Comparison of ENCODE assay signal across 13 cellular contexts in the genomic region with DNA sequence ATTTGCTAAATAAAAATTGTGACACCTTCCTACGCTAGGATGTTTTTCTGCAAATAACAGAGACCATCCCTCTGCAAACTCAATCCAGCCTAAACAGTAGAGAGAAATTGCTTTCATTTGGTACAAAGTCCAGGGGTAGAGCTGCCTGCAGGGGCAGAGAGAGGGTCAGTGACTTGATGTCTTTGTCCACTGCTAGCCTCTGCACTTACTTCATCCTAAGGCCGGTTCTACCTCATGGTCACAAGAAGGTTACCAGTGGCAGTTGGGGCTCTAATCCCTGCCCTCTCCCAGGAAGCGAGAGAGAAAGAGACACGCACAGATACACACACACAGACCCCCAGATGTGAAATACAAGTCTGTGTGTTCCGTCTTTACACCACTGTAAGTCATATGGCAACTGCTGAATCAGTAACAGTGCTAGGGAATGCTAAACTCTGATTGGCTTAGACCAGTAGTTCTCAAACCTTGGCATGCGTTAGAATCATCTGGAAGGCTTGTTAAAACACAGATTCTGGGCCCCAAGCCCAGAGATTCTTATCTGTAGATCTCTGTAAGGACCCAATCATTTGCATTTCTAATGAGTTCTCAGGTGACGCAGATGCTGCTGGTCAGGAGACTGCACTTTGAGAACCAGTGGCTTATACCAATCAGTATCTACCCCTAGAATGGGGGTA. TPM values are rescaled to one million over a fixed set of nuclear protein-coding genes. Genes with fewer than 3 reads are reported as not detected.
DNase-seq lines count a peak whose midpoint lies in the region; ATAC-seq, FAIRE-seq and TF ChIP-seq lines count a peak whose summit lies in the region.
"Had no signal": no experiment of that assay in that cellular context is flagged by ENCODE, and none has a peak within 500 bp of the region (broad histone marks: within the 10 kb centered on the region; RNA-seq: fewer than 3 reads in every experiment).

No MANE protein-coding gene starts in this region.

- no peak for TF ChIP-seq EP300 in HepG2 (IDR thresholded peaks at IDR 0.05; ENCODE audit: low read depth in 2 of 2, low read length in 2 of 2)
- no peak for TF ChIP-seq EP300 in HepG2 (CRISPR knock-in tag; IDR thresholded peaks at IDR 0.05; ENCODE audit: borderline replicate concordance)
- no peak for TF ChIP-seq EP300 in K562 (IDR thresholded peaks at IDR 0.05; ENCODE audit: low read length)

- intact Hi-C loops in HepG2 (cut with micrococcal nuclease; ENCODE audit: unreplicated experiment): no loop called here
- intact Hi-C loops in right lobe of liver (cut with DNase I): no loop called here
- intact Hi-C loops in K562 (cut with micrococcal nuclease): loop anchor here (1.0 to 10.0 kb wide), 2 partner anchors 149 to 206 kb away; no protein-coding TSS in a partner anchor
- intact Hi-C loops in left colon (cut with DNase I, micrococcal nuclease): loop anchor here in 1 of 2 donors (5.0 kb wide), 1 partner anchor 47 kb away; no protein-coding TSS in a partner anchor

- H4K20me1 ChIP-seq in HepG2 (ENCODE audit: insufficient read depth, low read length) (no peaks in the 10 kb centered on the region), K562 (replicated peaks; ENCODE audit: control insufficient read depth, insufficient read depth, low read length) (0 out of 2 replicates have a peak, but pooled peaks cover 4% of the 10 kb centered on the region)
- H4K20me1 ChIP-seq: BLaER1 had no signal

- CTCF ChIA-PET in HepG2 (lab: Yijun Ruan, JAX; ENCODE audit: low intra/inter-chr PET ratio, low total read pairs) (interaction anchor here (1.4 to 2.0 kb wide), 3 partner anchors 31 to 208 kb away, joined by 5 to 7 read pairs (median 5); no protein-coding TSS in a partner anchor), K562 (lab: Yijun Ruan, JAX; ENCODE audit: low intra/inter-chr PET ratio) (interaction anchor here (0.5 to 2.0 kb wide), 5 partner anchors 31 to 207 kb away, joined by 4 to 22 read pairs (median 5); no protein-coding TSS in a partner anchor)

- H3K4me2 ChIP-seq in HepG2 (ENCODE audit: low read depth, low read length) (peak overlapping the region; percentile 43), K562 (ENCODE audit: insufficient read depth, low read length) (no peak overlapping the region)

- H3K36me3 ChIP-seq in HepG2 (replicated peaks in 1 of 2; ENCODE audit: control insufficient read depth in 1 of 2, insufficient read depth in 2 of 2, low read length in 2 of 2) (no peaks in the 10 kb centered on the region), right lobe of liver (no peaks in the 10 kb centered on the region), K562 (ENCODE audit: control insufficient read depth, insufficient read depth, low read length) (no peaks in the 10 kb centered on the region)
- H3K36me3 ChIP-seq: BLaER1 had no signal

- no peak overlapping the region for H3K9ac ChIP-seq in HepG2 (ENCODE audit: insufficient read depth, low read depth, low read length)
- H3K9ac ChIP-seq in K562 (ENCODE audit: insufficient read depth in 1 of 2, low read depth in 2 of 2, low read length in 2 of 2): no peak overlapping the region
- H3K9ac ChIP-seq: BLaER1 had no signal

- peak; percentile 81 for ATAC-seq in HepG2
- no peak for ATAC-seq in right lobe of liver
- no peak for ATAC-seq in K562
- peak; percentile 38 for ATAC-seq in left colon
- ATAC-seq in HG02798 (IDR thresholded peaks at IDR 0.05; ENCODE audit: poor library complexity, unreplicated experiment): no peak
- ATAC-seq in HG03520 (IDR thresholded peaks at IDR 0.05; ENCODE audit: unreplicated experiment): no peak

- no peak for TF ChIP-seq POLR2A in HepG2 (IDR thresholded peaks at IDR 0.05; ENCODE audit: insufficient read depth in 1 of 2, low read depth in 2 of 2, low read length in 2 of 2)
- no peak for TF ChIP-seq POLR2A in right lobe of liver (IDR thresholded peaks at IDR 0.05)
- TF ChIP-seq POLR2A in K562 (conservative IDR thresholded peaks at IDR 0.05): no peak

- H3K4me1 ChIP-seq in HepG2 (ENCODE audit: insufficient read depth, low read length) (peaks cover 38% of the 10 kb centered on the region), right lobe of liver (peaks cover 0 to 7% (median 0%) of the 10 kb centered on the region in 4 donors), K562 (replicated peaks in 1 of 2; ENCODE audit: control insufficient read depth in 2 of 2, insufficient read depth in 2 of 2, low read length in 2 of 2) (peaks cover 0 to 13% of the 10 kb centered on the region in 2 experiments; a peak in 2 of 5 replicates)

- H3K9me3 ChIP-seq in HepG2 (ENCODE audit: low read length): no peaks in the 10 kb centered on the region
- H3K9me3 ChIP-seq in right lobe of liver: no peaks in the 10 kb centered on the region
- no peaks in the 10 kb centered on the region for H3K9me3 ChIP-seq in K562 (replicated peaks; ENCODE audit: control insufficient read depth, insufficient read depth, low read depth, low read length)
- H3K9me3 ChIP-seq: BLaER1 had no signal

- FAIRE-seq in HepG2 (lab: Jason Lieb, UNC) (peak; percentile 70), K562 (lab: Jason Lieb, UNC) (no peak)
- FAIRE-seq: kidney had no signal

- no peaks in the 10 kb centered on the region for H3K9me1 ChIP-seq in K562 (ENCODE audit: control insufficient read depth, insufficient read depth, low read length)

- H3K79me2 ChIP-seq in HepG2 (ENCODE audit: insufficient read depth, low read length) (no peaks in the 10 kb centered on the region), K562 (ENCODE audit: control insufficient read depth, insufficient read depth, low read length) (no peaks in the 10 kb centered on the region)

- no peaks in the 10 kb centered on the region for H3K27me3 ChIP-seq in HepG2 (ENCODE audit: control insufficient read depth in 1 of 2, insufficient read depth in 2 of 2, low read length in 2 of 2)
- no peaks in the 10 kb centered on the region for H3K27me3 ChIP-seq in right lobe of liver
- H3K27me3 ChIP-seq in K562 (ENCODE audit: control insufficient read depth in 2 of 2, insufficient read depth in 2 of 2, low read length in 2 of 2): peaks cover 0 to 16% of the 10 kb centered on the region in 2 experiments; a peak in 4 of 5 replicates
- H3K27me3 ChIP-seq: BLaER1 had no signal

- H3K4me3 ChIP-seq in HepG2 (replicated peaks in 1 of 3; ENCODE audit: insufficient read depth in 1 of 3, low read depth in 2 of 3, low read length in 3 of 3) (0 out of 6 replicates have a peak overlapping the region, but pooled peaks of 1 of the 3 experiments have one; percentile 4), right lobe of liver (no peak overlapping the region), K562 (no peak overlapping the region)
- H3K4me3 ChIP-seq: BLaER1 had no signal

- BruUV-seq in HepG2 (replicated peaks; lab: Mats Ljungman, UMichigan) (no TSS peak), K562 (replicated peaks; lab: Mats Ljungman, UMichigan) (no TSS peak)

- H2AFZ ChIP-seq in HepG2 (ENCODE audit: low read length) (peak overlapping the region; percentile 46), K562 (ENCODE audit: low read depth, low read length) (no peak overlapping the region)

- WGBS in HepG2 (ENCODE audit: low lambda C conversion rate): 12% methylated on average over 7 of the region's 7 CpGs
- WGBS in right lobe of liver (ENCODE audit: insufficient coverage, low coverage, low lambda C conversion rate, missing lambda C conversion rate): 71% methylated on average over 7 of the region's 7 CpGs
- 15% methylated on average over 7 of the region's 7 CpGs for WGBS in K562 (ENCODE audit: insufficient coverage, low coverage, missing lambda C conversion rate)

- TF ChIP-seq RAD21 in HepG2 (CRISPR knock-in tag; IDR thresholded peaks at IDR 0.05) (no peak), K562 (CRISPR knock-in tag; conservative IDR thresholded peaks at IDR 0.05 in 1 of 2, IDR thresholded peaks at IDR 0.05 in 1 of 2) (no peak)

- POLR2A ChIA-PET in HepG2 (lab: Yijun Ruan, JAX): no interaction called here
- POLR2A ChIA-PET in K562 (lab: Yijun Ruan, JAX): interaction anchor here (0.6 kb wide), 1 partner anchor 8 kb away, joined by 3 read pairs; no protein-coding TSS in a partner anchor

- H3K27ac ChIP-seq in HepG2 (ENCODE audit: extremely low read length, insufficient read depth, low read length) (no peak overlapping the region), right lobe of liver (no peak overlapping the region), K562 (ENCODE audit: extremely low read depth, low read depth, low read length) (no peak overlapping the region)
- H3K27ac ChIP-seq: BLaER1 had no signal

- in situ Hi-C loops in HepG2 (cut with HindIII; ENCODE audit: extremely low pct_ligation_motif_present, low pct_unique_long_range_greater_than_20kb) (loop anchor here (5.0 kb wide), 1 partner anchor 142 kb away; no protein-coding TSS in a partner anchor), K562 (cut with MboI) (loop anchor here (10.0 kb wide), 1 partner anchor 349 kb away; no protein-coding TSS in a partner anchor), ACHN (cut with HindIII; ENCODE audit: low pct_ligation_motif_present, low pct_unique_long_range_greater_than_20kb, low sequenced_read_pairs) (no loop called here)

- TF ChIP-seq CTCF in HepG2 (CRISPR knock-in tag; IDR thresholded peaks at IDR 0.05) (no peak), right lobe of liver (IDR thresholded peaks at IDR 0.05) (no peak), K562 (IDR thresholded peaks at IDR 0.05 in 2 of 3, conservative IDR thresholded peaks at IDR 0.05 in 1 of 3; ENCODE audit: insufficient read depth in 2 of 3, low read depth in 1 of 3, low read length in 3 of 3) (no peak)

- DNase-seq in HepG2 (ENCODE audit: low spot score) (peak; percentile 65), right lobe of liver (no peak), K562 (ENCODE audit: extremely low read depth in 1 of 4, low spot score in 3 of 4) (no peak), left colon (no peak), ACHN (no peak)
- DNase-seq in stimulated activated CD4-positive, alpha-beta T cell treated with anti-CD3 and anti-CD28 coated beads, Interleukin-4, amount 100 ng/mL, for 24 hours: no peak
- DNase-seq: activated CD4-positive, CD25-positive, alpha-beta regulatory T cell; activated naive CD4-positive, alpha-beta T cell; kidney; NCI-H1930 had no signal

RNA-seq across cellular contexts. Expression of gene LPCAT2, which starts 13.1 kb away (rescaled TPM):
- 7.7 and 9.9 TPM in 2 replicates for total RNA-seq in HepG2 (2016; rRNA removed; fragmentation: Illumina TruSeq; extraction: Trizol)
- total RNA-seq in HepG2 (2016; cell fraction: cytosol; rRNA removed; fragmentation: Illumina TruSeq; extraction: Trizol; ENCODE audit: low read depth): 1.1 and 1.2 TPM in 2 replicates
- 5.5 and 12.0 TPM in 2 replicates for total RNA-seq in HepG2 (2016; cell fraction: insoluble cytoplasmic fraction; rRNA removed; fragmentation: Illumina TruSeq; extraction: Trizol)
- total RNA-seq in HepG2 (2016; cell fraction: membrane; rRNA removed; fragmentation: Illumina TruSeq; extraction: Trizol): 1.3 and 1.9 TPM in 2 replicates
- total RNA-seq in HepG2 (2016; cell fraction: nucleus; rRNA removed; fragmentation: Illumina TruSeq; extraction: Trizol): 15.2 and 20.7 TPM in 2 replicates
- polyA plus RNA-seq in HepG2 (2011; rRNA removed): 12.5 and 17.6 TPM in 2 replicates
- 5.2 and 8.1 TPM in 2 replicates for polyA plus RNA-seq in HepG2 (2011; cell fraction: cytosol; rRNA removed)
- 6.2 and 7.9 TPM in 2 replicates for polyA plus RNA-seq in HepG2 (2011; cell fraction: nucleus; rRNA removed)
- 13.3 and 13.4 TPM in 2 replicates for polyA plus RNA-seq in HepG2 (2012)
- polyA plus RNA-seq in HepG2 (2016; cell fraction: cytosol; fragmentation: Illumina TruSeq; extraction: Trizol; ENCODE audit: low read depth): 0.63 and 0.83 TPM in 2 replicates
- 6.3 and 6.8 TPM in 2 replicates for polyA plus RNA-seq in HepG2 (2016; cell fraction: insoluble cytoplasmic fraction; fragmentation: Illumina TruSeq; extraction: Trizol; ENCODE audit: low read depth)
- 1.2 and 1.6 TPM in 2 replicates for polyA plus RNA-seq in HepG2 (2016; cell fraction: membrane; fragmentation: Illumina TruSeq; extraction: Trizol; ENCODE audit: low read depth)
- 20.8 and 23.5 TPM in 2 replicates for polyA plus RNA-seq in HepG2 (2016; cell fraction: nucleus; fragmentation: Illumina TruSeq; extraction: Trizol; ENCODE audit: insufficient read depth, low read depth)
- polyA minus RNA-seq in HepG2 (2011; rRNA and poly(A)+ RNA removed; ENCODE audit: low replicate concordance): 2.4 and 13.2 TPM in 2 replicates
- 7.6 and 12.2 TPM in 2 replicates for polyA minus RNA-seq in HepG2 (2011; cell fraction: cytosol; rRNA and poly(A)+ RNA removed)
- 24.1 and 26.9 TPM in 2 replicates for polyA minus RNA-seq in HepG2 (2011; cell fraction: nucleus; rRNA and poly(A)+ RNA removed)
- 1 to 10 TPM; 1.8 to 5.1 (median 2.7) TPM for total RNA-seq in right lobe of liver
- 1.4 and 6.9 TPM in 2 replicates for total RNA-seq in K562 (2011; cell fraction: chromatin; rRNA removed; ENCODE audit: low replicate concordance)
- total RNA-seq in K562 (2011; cell fraction: nucleolus; rRNA removed): 3.5 and 5.8 TPM in 2 replicates
- total RNA-seq in K562 (2011; cell fraction: nucleoplasm; rRNA removed): 3.7 and 5.6 TPM in 2 replicates
- total RNA-seq in K562 (2014; rRNA removed): 7.2 and 8.6 TPM in 2 replicates
- 11.4 and 14.0 TPM in 2 replicates for total RNA-seq in K562 (2014; rRNA removed; fragmentation: Illumina TruSeq; extraction: Trizol)
- total RNA-seq in K562 (2015; rRNA removed; fragmentation: Illumina TruSeq; extraction: Trizol): 12.6 and 13.8 TPM in 2 replicates
- 13.1 and 15.0 TPM in 2 replicates for total RNA-seq in K562 (2021)
- polyA plus RNA-seq in K562 (2011; rRNA removed): 3.2 and 4.4 TPM in 2 replicates
- polyA plus RNA-seq in K562 (2011; cell fraction: cytosol; rRNA removed): 1.6 and 1.7 TPM in 2 replicates
- polyA plus RNA-seq in K562 (2011; cell fraction: nucleus; rRNA removed): 2.2 and 2.7 TPM in 2 replicates
- 12.2 and 15.3 TPM in 2 replicates for polyA plus RNA-seq in K562 (2012)
- polyA plus RNA-seq in K562 (2014; fragmentation: Illumina TruSeq; extraction: Trizol): 6.5 and 7.3 TPM in 2 replicates
- polyA plus RNA-seq in K562 (2014; fragmentation: Nextera tagmentation; extraction: Ambion mirVana): 1 to 10 TPM; 2.9 to 3.1 TPM
- polyA plus RNA-seq in K562 (2014; rRNA removed): 7.8 and 8.3 TPM in 2 replicates
- polyA minus RNA-seq in K562 (2011; rRNA and poly(A)+ RNA removed): 1.5 and 2.5 TPM in 2 replicates
- polyA minus RNA-seq in K562 (2011; cell fraction: cytosol; rRNA and poly(A)+ RNA removed): 1.4 and 1.9 TPM in 2 replicates
- polyA minus RNA-seq in K562 (2011; cell fraction: nucleus; rRNA and poly(A)+ RNA removed): 2.6 TPM in 2 replicates
- 10 to 100 TPM; 14.0 to 17.9 TPM for total RNA-seq in left colon

RNA-seq across cellular contexts. Expression of gene MMP2, which starts 16.8 kb away (rescaled TPM):
- total RNA-seq in HepG2 (2016; rRNA removed; fragmentation: Illumina TruSeq; extraction: Trizol) (0.29 and 0.31 TPM in 2 replicates), right lobe of liver (10 to 100 TPM in 2 of 6 experiments, 1 to 10 TPM in 4; 4.8 to 13.2 (median 6.7) TPM), K562 (2014; rRNA removed) (0.05 TPM in 1 of 2 replicates, not detected in the other), K562 (2014; rRNA removed; fragmentation: Illumina TruSeq; extraction: Trizol) (not detected in 2 replicates), K562 (2015; rRNA removed; fragmentation: Illumina TruSeq; extraction: Trizol) (not detected in 2 replicates), K562 (2021) (0.53 and 1.4 TPM in 2 replicates), left colon (100 to 1,000 TPM in 1 of 2 donors, 10 to 100 TPM in 1; 57.5 to 136 TPM)
- not detected in 2 replicates for total RNA-seq in HepG2 (2016; cell fraction: cytosol; rRNA removed; fragmentation: Illumina TruSeq; extraction: Trizol; ENCODE audit: low read depth)
- 0.30 and 0.54 TPM in 2 replicates for total RNA-seq in HepG2 (2016; cell fraction: insoluble cytoplasmic fraction; rRNA removed; fragmentation: Illumina TruSeq; extraction: Trizol)
- 0.10 and 0.87 TPM in 2 replicates for total RNA-seq in HepG2 (2016; cell fraction: membrane; rRNA removed; fragmentation: Illumina TruSeq; extraction: Trizol)
- total RNA-seq in HepG2 (2016; cell fraction: nucleus; rRNA removed; fragmentation: Illumina TruSeq; extraction: Trizol): 0.63 and 1.1 TPM in 2 replicates
- polyA plus RNA-seq in HepG2 (2011; rRNA removed) (1.3 TPM in 2 replicates), K562 (2011; rRNA removed) (not detected in 2 replicates), K562 (2014; fragmentation: Illumina TruSeq; extraction: Trizol) (not detected in 2 replicates), K562 (2014; fragmentation: Nextera tagmentation; extraction: Ambion mirVana) (not detected), K562 (2014; rRNA removed) (not detected in 2 replicates)
- polyA plus RNA-seq in HepG2 (2011; cell fraction: cytosol; rRNA removed): 0.74 and 0.94 TPM in 2 replicates
- 0.84 and 0.92 TPM in 2 replicates for polyA plus RNA-seq in HepG2 (2011; cell fraction: nucleus; rRNA removed)
- polyA plus RNA-seq in HepG2 (2012): 0.21 and 0.65 TPM in 2 replicates
- 0.25 and 0.49 TPM in 2 replicates for polyA plus RNA-seq in HepG2 (2016; cell fraction: cytosol; fragmentation: Illumina TruSeq; extraction: Trizol; ENCODE audit: low read depth)
- 0.27 and 0.80 TPM in 2 replicates for polyA plus RNA-seq in HepG2 (2016; cell fraction: insoluble cytoplasmic fraction; fragmentation: Illumina TruSeq; extraction: Trizol; ENCODE audit: low read depth)
- 0.63 and 1.00 TPM in 2 replicates for polyA plus RNA-seq in HepG2 (2016; cell fraction: membrane; fragmentation: Illumina TruSeq; extraction: Trizol; ENCODE audit: low read depth)
- 0.67 and 0.96 TPM in 2 replicates for polyA plus RNA-seq in HepG2 (2016; cell fraction: nucleus; fragmentation: Illumina TruSeq; extraction: Trizol; ENCODE audit: insufficient read depth, low read depth)
- 1.5 and 3.0 TPM in 2 replicates for polyA minus RNA-seq in HepG2 (2011; rRNA and poly(A)+ RNA removed; ENCODE audit: low replicate concordance)
- polyA minus RNA-seq in HepG2 (2011; cell fraction: cytosol; rRNA and poly(A)+ RNA removed): 1.4 and 1.9 TPM in 2 replicates
- 0.75 and 2.6 TPM in 2 replicates for polyA minus RNA-seq in HepG2 (2011; cell fraction: nucleus; rRNA and poly(A)+ RNA removed)
- not detected in 2 replicates for total RNA-seq in K562 (2011; cell fraction: chromatin; rRNA removed; ENCODE audit: low replicate concordance)
- not detected in 2 replicates for total RNA-seq in K562 (2011; cell fraction: nucleolus; rRNA removed)
- total RNA-seq in K562 (2011; cell fraction: nucleoplasm; rRNA removed): not detected in 2 replicates
- 0.09 and 0.15 TPM in 2 replicates for polyA plus RNA-seq in K562 (2011; cell fraction: cytosol; rRNA removed)
- not detected in 2 replicates for polyA plus RNA-seq in K562 (2011; cell fraction: nucleus; rRNA removed)
- 0.15 TPM in 1 of 2 replicates, not detected in the other for polyA plus RNA-seq in K562 (2012)
- polyA minus RNA-seq in K562 (2011; rRNA and poly(A)+ RNA removed): not detected in 2 replicates
- polyA minus RNA-seq in K562 (2011; cell fraction: cytosol; rRNA and poly(A)+ RNA removed): not detected in 2 replicates
- not detected in 2 replicates for polyA minus RNA-seq in K562 (2011; cell fraction: nucleus; rRNA and poly(A)+ RNA removed)

Comparison
In these comparisons a context has a peak if more than half of its experiments do, and no peak if none do; other contexts are left out.
1. ATAC-seq: peak in HepG2 (single experiment) and left colon (single experiment); none in right lobe of liver (0 of 4), K562 (single experiment), HG02798 (single experiment) and HG03520 (single experiment).
2. RNA of gene MMP2, which starts 16.8 kb away (total RNA-seq): 57.5 to 136 TPM in left colon; 4.8 to 13.2 TPM in right lobe of liver, 0.10 to 1.1 TPM in HepG2 and 0.05 to 1.4 TPM in K562; every median in the first group is over 4 times any median in the second.
3. Of the 241 proteins assayed by ChIP-seq in both HepG2 and K562: peak only in HepG2: BCL6 and ZNF644; only in K562: none; in both: RFX5; in neither: 238.